ENCODE assay signal across 17 cellular contexts in genomic region chr21:15531986-15532385, GRCh38.
DNase-seq lines count a peak whose midpoint lies in the region; ATAC-seq, FAIRE-seq and TF ChIP-seq lines count a peak whose summit lies in the region.
"Had no signal": no experiment of that assay in that cellular context is flagged by ENCODE, and none has a peak within 500 bp of the region (broad histone marks: within the 10 kb centered on the region; RNA-seq: fewer than 3 reads in every experiment).

No MANE protein-coding gene starts in this region.

- H3K27me3 Mint-ChIP-seq in WTC11 (ENCODE audit: low read depth) = no peaks in the 10 kb centered on the region
- H3K27me3 Mint-ChIP-seq: CD4-positive, alpha-beta T cell had no signal

- H3K4me1 ChIP-seq in DND-41 (ENCODE audit: insufficient read depth, low read length) = peaks cover 51% of the 10 kb centered on the region
- no peaks in the 10 kb centered on the region for H3K4me1 ChIP-seq in NT2/D1 (ENCODE audit: insufficient read depth, insufficient read length)

- no peaks in the 10 kb centered on the region for H3K36me3 Mint-ChIP-seq in WTC11
- H3K36me3 Mint-ChIP-seq: CD14-positive monocyte; CD8-positive, alpha-beta memory T cell had no signal

- CTCF ChIA-PET in WTC11 (lab: Charles Lee) = interaction anchor here (1.0 kb wide), 1 partner anchor 21 kb away, joined by 3 read pairs; no protein-coding TSS in a partner anchor

- no peak for ATAC-seq in DND-41 (ENCODE audit: insufficient read depth, low read depth)
- ATAC-seq in WTC11 = peak; percentile 47

- H3K9me3 ChIP-seq in DND-41 (ENCODE audit: insufficient read depth, low read length, severe bottlenecking) = peaks cover 3% of the 10 kb centered on the region
- H3K9me3 ChIP-seq in NT2/D1 (ENCODE audit: insufficient read depth, low read length) = no peaks in the 10 kb centered on the region

- peaks cover 6% of the 10 kb centered on the region; the same call in 1 of the 2 replicates for H3K9me3 Mint-ChIP-seq in WTC11
- H3K9me3 Mint-ChIP-seq: CD4-positive, alpha-beta T cell; HFFc6 had no signal

- H2AFZ ChIP-seq in DND-41 (ENCODE audit: low read depth, low read length) = peak overlapping the region; percentile 48; the same call in 1 of the 2 replicates
- H2AFZ ChIP-seq: GM23248 had no signal

- H3K27me3 ChIP-seq in DND-41 (ENCODE audit: insufficient read depth, low read length, poor library complexity) (no peaks in the 10 kb centered on the region), NT2/D1 (ENCODE audit: insufficient read depth, insufficient read length) (no peaks in the 10 kb centered on the region)

- H3K4me2 ChIP-seq in DND-41 (ENCODE audit: insufficient read depth, low read length) = no peak overlapping the region

- H3K9ac ChIP-seq in DND-41 (ENCODE audit: low read depth, low read length) (no peak overlapping the region), NT2/D1 (ENCODE audit: insufficient read length, low read depth) (no peak overlapping the region)
- H3K9ac ChIP-seq: GM23248 had no signal

- no peak for FAIRE-seq in GM12891 (lab: Jason Lieb, UNC)
- FAIRE-seq: D721Med, G401.6, GM19239 had no signal

- no peak overlapping the region for H3K27ac Mint-ChIP-seq in WTC11
- H3K27ac Mint-ChIP-seq: CD14-positive monocyte; CD4-positive, alpha-beta T cell; CD8-positive, alpha-beta memory T cell; H9; HFFc6 had no signal

- POLR2A ChIA-PET in WTC11 (lab: Charles Lee) = no interaction called here

- no peaks in the 10 kb centered on the region for H3K79me2 ChIP-seq in DND-41 (ENCODE audit: insufficient read depth, low read length)

- H3K36me3 ChIP-seq in DND-41 (ENCODE audit: insufficient read depth, low read length) (no peaks in the 10 kb centered on the region), NT2/D1 (ENCODE audit: insufficient read depth, insufficient read length, low read length) (no peaks in the 10 kb centered on the region)

- no peaks in the 10 kb centered on the region for H3K4me1 Mint-ChIP-seq in WTC11

- no peak overlapping the region for H3K4me3 Mint-ChIP-seq in WTC11
- H3K4me3 Mint-ChIP-seq: CD14-positive monocyte; CD4-positive, alpha-beta T cell; CD8-positive, alpha-beta memory T cell; H9; HFFc6 had no signal

- no peaks in the 10 kb centered on the region for H4K20me1 ChIP-seq in DND-41 (ENCODE audit: insufficient read depth, low read length)

- TF ChIP-seq POLR2A in GM12891 (IDR thresholded peaks at IDR 0.05; ENCODE audit: low read depth, low read length) = no peak

- no peak for DNase-seq in DND-41
- peak; percentile 5 for DNase-seq in NT2/D1 (ENCODE audit: low read depth, low spot score)
- DNase-seq in WTC11 (ENCODE audit: low spot score) = no peak
- DNase-seq in HCEC 1CT = no peak
- no peak for DNase-seq in NCI-H2196 treated with DMSO at 0.1 percent for 48 hours (lab: John Stamatoyannopoulos, UW; ENCODE audit: unreplicated experiment)
- DNase-seq in GM12891 (ENCODE audit: insufficient read length, low spot score) = no peak
- DNase-seq: CD4-positive, alpha-beta T cell; CD8-positive, alpha-beta memory T cell; DMS 273 treated with DMSO at 0.1 percent for 48 hours; DMS79; GM23248; H9; HFFc6 had no signal

- no peak for TF ChIP-seq CTCF in DND-41 (IDR thresholded peaks at IDR 0.05; ENCODE audit: borderline replicate concordance, extremely low read depth, low read length, poor library complexity, severe bottlenecking)
- TF ChIP-seq CTCF in WTC11 (IDR thresholded peaks at IDR 0.05) = no peak

- H3K4me3 ChIP-seq in DND-41 (ENCODE audit: low read depth in 1 of 2, low read length in 2 of 2) (no peak overlapping the region), NT2/D1 (ENCODE audit: insufficient read length, low read depth) (no peak overlapping the region)
- H3K4me3 ChIP-seq: GM23248 had no signal

- peak overlapping the region; percentile 34 for H3K27ac ChIP-seq in DND-41 (ENCODE audit: low read length)
- H3K27ac ChIP-seq: GM23248 had no signal

TF ChIP-seq in WTC11, 78 proteins besides CTCF, POLR2A, EP300 and RAD21:
- TF ChIP-seq ESRRA (CRISPR knock-in tag; IDR thresholded peaks at IDR 0.05; ENCODE audit: borderline replicate concordance) (no peak), NFE2L1 (CRISPR knock-in tag; IDR thresholded peaks at IDR 0.05) (no peak), HMGXB4 (CRISPR knock-in tag; IDR thresholded peaks at IDR 0.05) (no peak), ZNF138 (CRISPR knock-in tag; conservative IDR thresholded peaks at IDR 0.05) (no peak)

TF ChIP-seq in GM12891, 5 proteins besides CTCF, POLR2A, EP300 and RAD21:
- TF ChIP-seq POU2F2 (IDR thresholded peaks at IDR 0.05; ENCODE audit: low read depth, low read length) (no peak), SPI1 (IDR thresholded peaks at IDR 0.05; ENCODE audit: low read depth, low read length) (no peak), PAX5 (IDR thresholded peaks at IDR 0.05; ENCODE audit: insufficient read depth, low read length, severe bottlenecking) (no peak), POLR2AphosphoS5 (IDR thresholded peaks at IDR 0.05; ENCODE audit: low read depth, low read length) (no peak), TAF1 (IDR thresholded peaks at IDR 0.05; ENCODE audit: low read depth, low read length) (no peak)
